10 cellular contexts compared by ENCODE assay signal in genomic region chr15:60079210-60079609, GRCh38.
DNase-seq lines count a peak whose midpoint lies in the region; ATAC-seq, FAIRE-seq and TF ChIP-seq lines count a peak whose summit lies in the region.
"Had no signal": no experiment of that assay in that cellular context is flagged by ENCODE, and none has a peak within 500 bp of the region (broad histone marks: within the 10 kb centered on the region; RNA-seq: fewer than 3 reads in every experiment).

No MANE protein-coding gene starts in this region.

- no peaks in the 10 kb centered on the region for H3K9me1 ChIP-seq in keratinocyte (ENCODE audit: control insufficient read depth, extremely low read depth, insufficient read depth, low read length)

- H3K4me3 ChIP-seq in BJ (ENCODE audit: low read depth, low read length): no peak overlapping the region
- no peak overlapping the region for H3K4me3 ChIP-seq in keratinocyte (ENCODE audit: control insufficient read depth in 2 of 3, extremely low read depth in 1 of 3, insufficient read depth in 2 of 3, low read depth in 1 of 3, low read length in 3 of 3)

- H3K4me1 Mint-ChIP-seq in HFFc6 (ENCODE audit: low read depth): no peaks in the 10 kb centered on the region
- peaks cover 42% of the 10 kb centered on the region for H3K4me1 Mint-ChIP-seq in activated T-helper 1 cell treated with anti-CD3 and anti-CD28 coated beads, Interleukin-12 subunit alpha, Interleukin-12 subunit beta, Interleukin-2, Interleukin-4 antibody, amounts not matched to agents 30 ng/mL and 10 ng/mL and 1 ng/mL, durations not matched to agents 14 hours and 24 hours and 36 hours (ENCODE audit: low read depth)

- TF ChIP-seq CTCF in BJ (IDR thresholded peaks at IDR 0.05; ENCODE audit: insufficient read depth, low read depth, low read length): 0 out of 2 replicates have a peak, but pooled peaks have one; percentile 28
- TF ChIP-seq CTCF in HFFc6 (IDR thresholded peaks at IDR 0.05): peak; percentile 42
- peak in 2 of 3 experiments; percentile 30 to 33 for TF ChIP-seq CTCF in keratinocyte (optimal IDR thresholded peaks at IDR 0.05 in 1 of 3, IDR thresholded peaks at IDR 0.05 in 1 of 3, conservative IDR thresholded peaks at IDR 0.05 in 1 of 3; ENCODE audit: extremely low read depth in 1 of 3, insufficient read depth in 2 of 3, low read length in 3 of 3)

- no peaks in the 10 kb centered on the region for H3K79me2 ChIP-seq in keratinocyte (ENCODE audit: control insufficient read depth, insufficient read depth, low read length)

- H3K36me3 ChIP-seq in BJ (ENCODE audit: control insufficient read depth, insufficient read depth, low read length) (no peaks in the 10 kb centered on the region), keratinocyte (ENCODE audit: control insufficient read depth in 2 of 2, extremely low read depth in 1 of 2, insufficient read depth in 2 of 2, low read length in 2 of 2) (no peaks in the 10 kb centered on the region)

- no peaks in the 10 kb centered on the region for H3K9me3 Mint-ChIP-seq in HFFc6
- no peaks in the 10 kb centered on the region for H3K9me3 Mint-ChIP-seq in activated T-helper 1 cell treated with anti-CD3 and anti-CD28 coated beads, Interleukin-12 subunit alpha, Interleukin-12 subunit beta, Interleukin-2, Interleukin-4 antibody, amounts not matched to agents 30 ng/mL and 10 ng/mL and 1 ng/mL, durations not matched to agents 14 hours and 24 hours and 36 hours

- H3K4me3 Mint-ChIP-seq in HFFc6: no peak overlapping the region
- no peak overlapping the region for H3K4me3 Mint-ChIP-seq in activated T-helper 1 cell treated with anti-CD3 and anti-CD28 coated beads, Interleukin-12 subunit alpha, Interleukin-12 subunit beta, Interleukin-2, Interleukin-4 antibody, amounts not matched to agents 30 ng/mL and 10 ng/mL and 1 ng/mL, durations not matched to agents 14 hours and 24 hours and 36 hours

- no peaks in the 10 kb centered on the region for H3K9me3 ChIP-seq in keratinocyte (ENCODE audit: control insufficient read depth, low read depth, low read length)

- FAIRE-seq in keratinocyte (lab: Jason Lieb, UNC): peak; percentile 17

- CTCF ChIA-PET in BJ (lab: Yijun Ruan, JAX): interaction anchor here (0.8 to 1.7 kb wide), 2 partner anchors 11 to 12 kb away, joined by 3 to 9 read pairs; no protein-coding TSS in a partner anchor

- no peak for ATAC-seq in HG02763 (IDR thresholded peaks at IDR 0.05; ENCODE audit: unreplicated experiment)
- no peak for ATAC-seq in HG02973 (IDR thresholded peaks at IDR 0.05; ENCODE audit: unreplicated experiment)

- POLR2A ChIA-PET in BJ (lab: Charles Lee): no interaction called here

- no peak overlapping the region for H3K27ac Mint-ChIP-seq in HFFc6
- peak overlapping the region; percentile 31 for H3K27ac Mint-ChIP-seq in activated T-helper 1 cell treated with anti-CD3 and anti-CD28 coated beads, Interleukin-12 subunit alpha, Interleukin-12 subunit beta, Interleukin-2, Interleukin-4 antibody, amounts not matched to agents 30 ng/mL and 10 ng/mL and 1 ng/mL, durations not matched to agents 14 hours and 24 hours and 36 hours

- intact Hi-C loops in activated T-helper 1 cell treated with anti-CD3 and anti-CD28 coated beads, Interleukin-12 subunit alpha, Interleukin-12 subunit beta, Interleukin-2, Interleukin-4 antibody, amounts not matched to agents 30 ng/mL and 10 ng/mL and 1 ng/mL, durations not matched to agents 14 hours and 24 hours and 36 hours (cut with micrococcal nuclease): no loop called here

- no peak overlapping the region for H3K27ac ChIP-seq in keratinocyte (ENCODE audit: control insufficient read depth, insufficient read depth, low read length)

- no peak overlapping the region for H2AFZ ChIP-seq in keratinocyte (ENCODE audit: control insufficient read depth, low read length)

- H3K27me3 ChIP-seq in BJ (ENCODE audit: control insufficient read depth, insufficient read depth, low read length): no peaks in the 10 kb centered on the region
- no peaks in the 10 kb centered on the region for H3K27me3 ChIP-seq in keratinocyte (ENCODE audit: control insufficient read depth, extremely low read depth, insufficient read depth, low read length)

- DNase-seq in BJ (ENCODE audit: low read depth) (no peak), HFFc6 (no peak), keratinocyte (ENCODE audit: low read depth, low spot score) (no peak), NCI-H524 treated with DMSO at 0.1 percent for 48 hours (lab: John Stamatoyannopoulos, UW) (no peak)
- DNase-seq in activated T-helper 1 cell treated with anti-CD3 and anti-CD28 coated beads, Interleukin-12 subunit alpha, Interleukin-12 subunit beta, Interleukin-2, Interleukin-4 antibody, amounts not matched to agents 30 ng/mL and 10 ng/mL and 1 ng/mL, durations not matched to agents 14 hours and 24 hours and 36 hours (ENCODE audit: low spot score): no peak
- DNase-seq in stimulated activated CD4-positive, alpha-beta T cell treated with anti-CD3 and anti-CD28 coated beads, Interleukin-15, amount 100 ng/mL, for 24 hours: no peak
- DNase-seq: COR-L47, NCI-H1048 had no signal

- H3K27me3 Mint-ChIP-seq in HFFc6 (ENCODE audit: insufficient read depth): peaks cover 6% of the 10 kb centered on the region; the same call in 1 of the 2 replicates
- H3K27me3 Mint-ChIP-seq in activated T-helper 1 cell treated with anti-CD3 and anti-CD28 coated beads, Interleukin-12 subunit alpha, Interleukin-12 subunit beta, Interleukin-2, Interleukin-4 antibody, amounts not matched to agents 30 ng/mL and 10 ng/mL and 1 ng/mL, durations not matched to agents 14 hours and 24 hours and 36 hours (ENCODE audit: insufficient read depth): peaks cover 2% of the 10 kb centered on the region

- H4K20me1 ChIP-seq in keratinocyte (ENCODE audit: control insufficient read depth, extremely low read depth, insufficient read depth, low read length): no peaks in the 10 kb centered on the region

- no peak overlapping the region for H3K4me2 ChIP-seq in keratinocyte (ENCODE audit: control insufficient read depth, extremely low read depth, insufficient read depth, low read depth, low read length)

- no peaks in the 10 kb centered on the region for H3K4me1 ChIP-seq in keratinocyte (ENCODE audit: control insufficient read depth, extremely low read depth, insufficient read depth, low read length)

- H3K36me3 Mint-ChIP-seq in HFFc6 (ENCODE audit: low read depth): no peaks in the 10 kb centered on the region
- H3K36me3 Mint-ChIP-seq in activated T-helper 1 cell treated with anti-CD3 and anti-CD28 coated beads, Interleukin-12 subunit alpha, Interleukin-12 subunit beta, Interleukin-2, Interleukin-4 antibody, amounts not matched to agents 30 ng/mL and 10 ng/mL and 1 ng/mL, durations not matched to agents 14 hours and 24 hours and 36 hours (ENCODE audit: low read depth): no peaks in the 10 kb centered on the region

- dilution Hi-C loops in keratinocyte (cut with MboI; ENCODE audit: extremely low pct_ligation_motif_present, low sequenced_read_pairs): no loop called here

- no peak overlapping the region for H3K9ac ChIP-seq in keratinocyte (ENCODE audit: control insufficient read depth, extremely low read depth, insufficient read depth, low read length)
